In the genomic region with DNA sequence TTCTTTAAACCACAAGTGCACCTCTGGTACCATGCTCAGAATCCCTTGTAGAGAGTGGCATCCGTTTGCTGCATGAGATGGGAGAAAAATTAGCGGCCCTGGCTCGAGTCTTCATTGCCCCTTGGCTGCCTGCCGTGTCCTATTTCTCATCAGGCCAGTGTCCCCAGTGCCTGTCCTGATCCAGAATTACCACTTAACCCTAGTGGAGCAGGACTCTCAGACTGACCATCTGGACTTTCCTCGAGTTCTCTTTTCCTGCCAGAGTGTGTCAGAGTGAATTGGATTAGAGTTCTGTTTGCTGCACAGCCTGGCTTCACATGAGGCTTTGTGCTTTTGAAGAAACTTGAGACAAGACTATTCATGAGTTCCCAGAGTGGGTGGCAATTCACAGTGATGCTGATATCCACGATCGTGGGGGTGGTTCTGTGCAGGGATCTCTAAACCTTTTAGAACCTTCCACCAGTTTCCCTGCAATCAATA, we compare ENCODE assay signal across 9 cellular contexts.
DNase-seq lines count a peak whose midpoint lies in the region; ATAC-seq and TF ChIP-seq lines count a peak whose summit lies in the region.
"Had no signal": no experiment of that assay in that cellular context is flagged by ENCODE, and none has a peak within 500 bp of the region (broad histone marks: within the 10 kb centered on the region; RNA-seq: fewer than 3 reads in every experiment).

No MANE protein-coding gene starts in this region.

- no peak for TF ChIP-seq CTCF in cardiac fibroblast (IDR thresholded peaks at IDR 0.05; ENCODE audit: low read depth, low read length)

- H3K36me3 ChIP-seq in iPS DF 6.9 (ENCODE audit: control insufficient read depth, insufficient read depth, low read length) = no peaks in the 10 kb centered on the region

- peak overlapping the region; percentile 20 for H3K27ac ChIP-seq in iPS DF 6.9 (ENCODE audit: low read length)

- no peaks in the 10 kb centered on the region for H3K27me3 ChIP-seq in iPS DF 6.9 (ENCODE audit: control insufficient read depth, insufficient read depth, low read length)

- WGBS in iPS DF 6.9 (ENCODE audit: insufficient coverage, insufficient read length) = no CpG with 5 or more reads among the region's 7 CpGs

- DNase-seq in ELR (ENCODE audit: low read depth) = peak; percentile 54
- DNase-seq in cardiac fibroblast (ENCODE audit: low read depth in 2 of 2) = peak; percentile 74 to 75
- no peak for DNase-seq in iPS DF 6.9 (ENCODE audit: low read depth, low spot score)
- DNase-seq in pons (ENCODE audit: low spot score) = peak; percentile 29
- no peak for DNase-seq in central memory CD4-positive, alpha-beta T cell
- no peak for DNase-seq in NCI-H526 treated with DMSO at 0.1 percent for 48 hours (lab: John Stamatoyannopoulos, UW)
- DNase-seq: CD4-positive, CD25-positive, alpha-beta regulatory T cell had no signal

- no peak overlapping the region for H3K4me3 ChIP-seq in cardiac fibroblast (replicated peaks in 1 of 2; ENCODE audit: low read depth in 2 of 2, low read length in 2 of 2)
- H3K4me3 ChIP-seq in iPS DF 6.9 (ENCODE audit: low read length) = no peak overlapping the region

- peaks cover 15% of the 10 kb centered on the region for H3K4me1 ChIP-seq in iPS DF 6.9 (ENCODE audit: control insufficient read depth, insufficient read depth, low read length)

- H3K9me3 ChIP-seq in iPS DF 6.9 (ENCODE audit: control insufficient read depth, insufficient read depth, low read length) = no peaks in the 10 kb centered on the region

- ATAC-seq in GM18519 (IDR thresholded peaks at IDR 0.05; ENCODE audit: low FRiP score, unreplicated experiment) = no peak
- no peak for ATAC-seq in GM18511 (IDR thresholded peaks at IDR 0.05; ENCODE audit: unreplicated experiment)

Comparison
In these comparisons a context has a peak if more than half of its experiments do, and no peak if none do; other contexts are left out.
1. DNase-seq: peak in ELR (single experiment), cardiac fibroblast (2 of 2) and pons (single experiment); none in iPS DF 6.9 (single experiment), central memory CD4-positive, alpha-beta T cell (single experiment) and NCI-H526 treated with DMSO at 0.1 percent for 48 hours (single experiment).